Comparison of ENCODE assay signal across 2 cellular contexts in genomic region chr15:39188930-39189329, GRCh38.
TF ChIP-seq lines count a peak whose summit lies in the region.

No MANE protein-coding gene starts in this region.

TF ChIP-seq in A549, 52 proteins besides CTCF, POLR2A, EP300 and RAD21 (continued from another document):
- TF ChIP-seq BCL3 (IDR thresholded peaks at IDR 0.05): peak; percentile 64; the same call in 1 of the 3 replicates
- TF ChIP-seq CBX2 (IDR thresholded peaks at IDR 0.05; ENCODE audit: borderline replicate concordance, low read depth): no peak
- peak; percentile 47; the same call in 1 of the 2 replicates for TF ChIP-seq ESRRA (IDR thresholded peaks at IDR 0.05; ENCODE audit: borderline replicate concordance, low read length)
- no peak for TF ChIP-seq RFX5 (IDR thresholded peaks at IDR 0.05)
- peak; percentile 36; the same call in 1 of the 3 replicates for TF ChIP-seq SMC3 (IDR thresholded peaks at IDR 0.05)
- TF ChIP-seq JUNB (IDR thresholded peaks at IDR 0.05): peak; percentile 91
- peak; percentile 90 to 96 for TF ChIP-seq CEBPB (IDR thresholded peaks at IDR 0.05)
- TF ChIP-seq GATA3 (IDR thresholded peaks at IDR 0.05; ENCODE audit: borderline replicate concordance): peak; percentile 69; the same call in 1 of the 2 replicates
- peak; percentile 57 for TF ChIP-seq MAX (IDR thresholded peaks at IDR 0.05)
- no peak for TF ChIP-seq ZFP36 (IDR thresholded peaks at IDR 0.05; ENCODE audit: borderline replicate concordance, partially characterized antibody)
- peak; percentile 42 to 57; a peak in 1 of 5 replicates for TF ChIP-seq JUN (IDR thresholded peaks at IDR 0.05)
- TF ChIP-seq HMGXB4 (CRISPR knock-in tag; IDR thresholded peaks at IDR 0.05; ENCODE audit: borderline replicate concordance): no peak

TF ChIP-seq in Ishikawa, 13 proteins besides CTCF, POLR2A, EP300 and RAD21:
- TF ChIP-seq, protein P1, sequence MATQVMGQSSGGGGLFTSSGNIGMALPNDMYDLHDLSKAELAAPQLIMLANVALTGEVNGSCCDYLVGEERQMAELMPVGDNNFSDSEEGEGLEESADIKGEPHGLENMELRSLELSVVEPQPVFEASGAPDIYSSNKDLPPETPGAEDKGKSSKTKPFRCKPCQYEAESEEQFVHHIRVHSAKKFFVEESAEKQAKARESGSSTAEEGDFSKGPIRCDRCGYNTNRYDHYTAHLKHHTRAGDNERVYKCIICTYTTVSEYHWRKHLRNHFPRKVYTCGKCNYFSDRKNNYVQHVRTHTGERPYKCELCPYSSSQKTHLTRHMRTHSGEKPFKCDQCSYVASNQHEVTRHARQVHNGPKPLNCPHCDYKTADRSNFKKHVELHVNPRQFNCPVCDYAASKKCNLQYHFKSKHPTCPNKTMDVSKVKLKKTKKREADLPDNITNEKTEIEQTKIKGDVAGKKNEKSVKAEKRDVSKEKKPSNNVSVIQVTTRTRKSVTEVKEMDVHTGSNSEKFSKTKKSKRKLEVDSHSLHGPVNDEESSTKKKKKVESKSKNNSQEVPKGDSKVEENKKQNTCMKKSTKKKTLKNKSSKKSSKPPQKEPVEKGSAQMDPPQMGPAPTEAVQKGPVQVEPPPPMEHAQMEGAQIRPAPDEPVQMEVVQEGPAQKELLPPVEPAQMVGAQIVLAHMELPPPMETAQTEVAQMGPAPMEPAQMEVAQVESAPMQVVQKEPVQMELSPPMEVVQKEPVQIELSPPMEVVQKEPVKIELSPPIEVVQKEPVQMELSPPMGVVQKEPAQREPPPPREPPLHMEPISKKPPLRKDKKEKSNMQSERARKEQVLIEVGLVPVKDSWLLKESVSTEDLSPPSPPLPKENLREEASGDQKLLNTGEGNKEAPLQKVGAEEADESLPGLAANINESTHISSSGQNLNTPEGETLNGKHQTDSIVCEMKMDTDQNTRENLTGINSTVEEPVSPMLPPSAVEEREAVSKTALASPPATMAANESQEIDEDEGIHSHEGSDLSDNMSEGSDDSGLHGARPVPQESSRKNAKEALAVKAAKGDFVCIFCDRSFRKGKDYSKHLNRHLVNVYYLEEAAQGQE (IDR thresholded peaks at IDR 0.05; ENCODE audit: low read depth): no peak
- TF ChIP-seq NFIC (IDR thresholded peaks at IDR 0.05) (peak; percentile 60), ZBTB7A (IDR thresholded peaks at IDR 0.05; ENCODE audit: low read depth) (no peak), USF1 (IDR thresholded peaks at IDR 0.05) (no peak), CREB1 (IDR thresholded peaks at IDR 0.05; ENCODE audit: low read depth) (no peak), TEAD4 (IDR thresholded peaks at IDR 0.05) (peak; percentile 10; the same call in 1 of the 2 replicates), TCF12 (IDR thresholded peaks at IDR 0.05; ENCODE audit: low read depth) (0 out of 2 replicates have a peak, but pooled peaks have one; percentile 45), TAF1 (IDR thresholded peaks at IDR 0.05; ENCODE audit: low read depth) (no peak), CEBPB (IDR thresholded peaks at IDR 0.05) (peak; percentile 94), MAX (IDR thresholded peaks at IDR 0.05) (no peak)
